In the genomic region with DNA sequence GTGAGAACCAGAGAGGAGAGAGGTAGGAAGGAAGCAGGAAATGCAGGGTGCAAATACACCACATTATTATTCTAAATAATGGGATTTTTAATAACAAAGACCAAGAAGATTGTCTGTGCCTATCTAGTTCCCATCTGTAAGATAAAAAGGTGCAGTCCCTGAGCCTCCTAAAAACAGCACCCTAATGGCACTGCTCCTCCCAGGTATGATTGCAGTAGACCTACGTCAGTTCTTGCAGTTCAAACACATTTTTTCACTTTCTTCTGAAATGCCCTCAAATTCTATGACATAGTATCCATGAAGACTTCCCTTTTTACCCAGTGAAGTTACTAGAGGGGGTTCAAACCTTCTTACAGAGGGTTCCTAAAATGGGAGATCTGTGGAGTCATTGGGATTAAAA, we compare ENCODE assay signal across 17 cellular contexts.
DNase-seq lines count a peak whose midpoint lies in the region; ATAC-seq and TF ChIP-seq lines count a peak whose summit lies in the region.
"Had no signal": no experiment of that assay in that cellular context is flagged by ENCODE, and none has a peak within 500 bp of the region (broad histone marks: within the 10 kb centered on the region; RNA-seq: fewer than 3 reads in every experiment).

No MANE protein-coding gene starts in this region.

- DNase-seq in activated T-cell treated with anti-CD3 and anti-CD28 coated beads, Interleukin-2, amount 50 U/mL, for 24 hours, result no peak
- DNase-seq in activated T-cell treated with anti-CD3 and anti-CD28 coated beads, Interleukin-2, amount 50 U/mL, for 48 hours, result no peak
- no peak for DNase-seq in T-cell
- DNase-seq in endodermal cell, result no peak
- DNase-seq in stimulated activated effector memory CD8-positive, alpha-beta T cell treated with anti-CD3 and anti-CD28 coated beads, Interleukin-12 subunit alpha, Interleukin-12 subunit beta, amount 100 ng/mL, for 72 hours (ENCODE audit: low spot score in 2 of 2), result no peak
- no peak for DNase-seq in SHP77 treated with DMSO at 0.1 percent for 48 hours (lab: John Stamatoyannopoulos, UW)
- no peak for DNase-seq in NCI-H2171 treated with DMSO at 0.1 percent for 48 hours (lab: John Stamatoyannopoulos, UW)
- DNase-seq: cortex of kidney; heart right ventricle; NCI-H2029; NCI-H524 treated with DMSO at 0.1 percent for 48 hours; posterior cingulate gyrus; stimulated activated naive CD4-positive, alpha-beta T cell had no signal

- no peaks in the 10 kb centered on the region for H3K9me3 Mint-ChIP-seq in activated T-cell treated with anti-CD3 and anti-CD28 coated beads, Interleukin-2, amount 50 U/mL, for 24 hours
- H3K9me3 Mint-ChIP-seq in T-cell (no peaks in the 10 kb centered on the region), endodermal cell (no peaks in the 10 kb centered on the region)
- no peaks in the 10 kb centered on the region for H3K9me3 Mint-ChIP-seq in stimulated activated effector memory CD8-positive, alpha-beta T cell treated with anti-CD3 and anti-CD28 coated beads, Interleukin-12 subunit alpha, Interleukin-12 subunit beta, amount 100 ng/mL, for 72 hours

- H3K9me3 ChIP-seq in endodermal cell (ENCODE audit: control insufficient read depth, low read length), result no peaks in the 10 kb centered on the region
- H3K9me3 ChIP-seq: heart right ventricle had no signal

- WGBS in endodermal cell (ENCODE audit: insufficient coverage in 1 of 2, insufficient read length in 1 of 2), 2 experiments, result 93% methylated on average over 1 of the region's 1 CpG; no CpG with 5 or more reads in 1 of the 2 experiments

- ATAC-seq in T-cell (replicated peaks in 1 of 4) (peak in 2 of 4 experiments; percentile 26 to 75), GM19463 (IDR thresholded peaks at IDR 0.05; ENCODE audit: unreplicated experiment) (no peak)
- no peak for ATAC-seq in stimulated activated effector memory CD8-positive, alpha-beta T cell treated with anti-CD3 and anti-CD28 coated beads, Interleukin-12 subunit alpha, Interleukin-12 subunit beta, amount 100 ng/mL, for 72 hours
- ATAC-seq: heart right ventricle, left lobe of liver, SK-N-SH treated with all-trans-retinoic acid at 6 μM for 48 hours had no signal

- no peak overlapping the region for H3K4me3 Mint-ChIP-seq in activated T-cell treated with anti-CD3 and anti-CD28 coated beads, Interleukin-2, amount 50 U/mL, for 24 hours
- H3K4me3 Mint-ChIP-seq in T-cell, result peak overlapping the region in 1 of 3 donors; percentile 15
- H3K4me3 Mint-ChIP-seq in endodermal cell, result peak overlapping the region; percentile 14
- H3K4me3 Mint-ChIP-seq in stimulated activated effector memory CD8-positive, alpha-beta T cell treated with anti-CD3 and anti-CD28 coated beads, Interleukin-12 subunit alpha, Interleukin-12 subunit beta, amount 100 ng/mL, for 72 hours, result no peak overlapping the region

- no peaks in the 10 kb centered on the region for H3K4me1 ChIP-seq in endodermal cell (ENCODE audit: control insufficient read depth, insufficient read depth, low read length)
- H3K4me1 ChIP-seq: heart right ventricle had no signal

- H3K4me3 ChIP-seq in endodermal cell (ENCODE audit: low read length), result no peak overlapping the region
- H3K4me3 ChIP-seq: heart right ventricle, skin epidermis had no signal

- CTCF ChIA-PET in T-cell (lab: Charles Lee), result no interaction called here

- H3K36me3 ChIP-seq in endodermal cell (ENCODE audit: control insufficient read depth, insufficient read depth, low read length), result no peaks in the 10 kb centered on the region

- H3K27ac ChIP-seq in endodermal cell (ENCODE audit: low read depth, low read length), result no peak overlapping the region
- H3K27ac ChIP-seq: heart right ventricle had no signal

- no peaks in the 10 kb centered on the region for H3K27me3 ChIP-seq in endodermal cell (ENCODE audit: control insufficient read depth, insufficient read depth, low read length, poor library complexity, severe bottlenecking)

- no peaks in the 10 kb centered on the region for H3K27me3 Mint-ChIP-seq in activated T-cell treated with anti-CD3 and anti-CD28 coated beads, Interleukin-2, amount 50 U/mL, for 24 hours
- H3K27me3 Mint-ChIP-seq in T-cell (no peaks in the 10 kb centered on the region), endodermal cell (ENCODE audit: insufficient read depth) (no peaks in the 10 kb centered on the region)

- peaks cover 98% of the 10 kb centered on the region for H3K4me1 Mint-ChIP-seq in activated T-cell treated with anti-CD3 and anti-CD28 coated beads, Interleukin-2, amount 50 U/mL, for 24 hours (ENCODE audit: low read depth)
- H3K4me1 Mint-ChIP-seq in T-cell (peaks cover 92 to 97% (median 96%) of the 10 kb centered on the region in 3 donors), endodermal cell (peaks cover 6% of the 10 kb centered on the region)
- H3K4me1 Mint-ChIP-seq in stimulated activated effector memory CD8-positive, alpha-beta T cell treated with anti-CD3 and anti-CD28 coated beads, Interleukin-12 subunit alpha, Interleukin-12 subunit beta, amount 100 ng/mL, for 72 hours, result peaks cover 85% of the 10 kb centered on the region

- H3K36me3 Mint-ChIP-seq in activated T-cell treated with anti-CD3 and anti-CD28 coated beads, Interleukin-2, amount 50 U/mL, for 24 hours (ENCODE audit: low read depth), result peaks cover 99% of the 10 kb centered on the region
- H3K36me3 Mint-ChIP-seq in T-cell (peaks cover 76% of the 10 kb centered on the region), endodermal cell (ENCODE audit: low read depth) (no peaks in the 10 kb centered on the region)
- no peaks in the 10 kb centered on the region for H3K36me3 Mint-ChIP-seq in stimulated activated effector memory CD8-positive, alpha-beta T cell treated with anti-CD3 and anti-CD28 coated beads, Interleukin-12 subunit alpha, Interleukin-12 subunit beta, amount 100 ng/mL, for 72 hours

- no peak for TF ChIP-seq CTCF in endodermal cell (conservative IDR thresholded peaks at IDR 0.05)

- POLR2A ChIA-PET in T-cell (lab: Charles Lee), result no interaction called here

- no peak overlapping the region for H3K9ac ChIP-seq in endodermal cell (ENCODE audit: extremely low read depth, low read length, poor library complexity, severe bottlenecking)

- H3K27ac Mint-ChIP-seq in activated T-cell treated with anti-CD3 and anti-CD28 coated beads, Interleukin-2, amount 50 U/mL, for 24 hours, result peak overlapping the region; percentile 86
- peak overlapping the region; percentile 71 to 86 for H3K27ac Mint-ChIP-seq in T-cell
- peak overlapping the region; percentile 64 for H3K27ac Mint-ChIP-seq in endodermal cell
- H3K27ac Mint-ChIP-seq in stimulated activated effector memory CD8-positive, alpha-beta T cell treated with anti-CD3 and anti-CD28 coated beads, Interleukin-12 subunit alpha, Interleukin-12 subunit beta, amount 100 ng/mL, for 72 hours, result peak overlapping the region; percentile 97
